Comparison of ENCODE assay signal across 8 cellular contexts in the genomic region with DNA sequence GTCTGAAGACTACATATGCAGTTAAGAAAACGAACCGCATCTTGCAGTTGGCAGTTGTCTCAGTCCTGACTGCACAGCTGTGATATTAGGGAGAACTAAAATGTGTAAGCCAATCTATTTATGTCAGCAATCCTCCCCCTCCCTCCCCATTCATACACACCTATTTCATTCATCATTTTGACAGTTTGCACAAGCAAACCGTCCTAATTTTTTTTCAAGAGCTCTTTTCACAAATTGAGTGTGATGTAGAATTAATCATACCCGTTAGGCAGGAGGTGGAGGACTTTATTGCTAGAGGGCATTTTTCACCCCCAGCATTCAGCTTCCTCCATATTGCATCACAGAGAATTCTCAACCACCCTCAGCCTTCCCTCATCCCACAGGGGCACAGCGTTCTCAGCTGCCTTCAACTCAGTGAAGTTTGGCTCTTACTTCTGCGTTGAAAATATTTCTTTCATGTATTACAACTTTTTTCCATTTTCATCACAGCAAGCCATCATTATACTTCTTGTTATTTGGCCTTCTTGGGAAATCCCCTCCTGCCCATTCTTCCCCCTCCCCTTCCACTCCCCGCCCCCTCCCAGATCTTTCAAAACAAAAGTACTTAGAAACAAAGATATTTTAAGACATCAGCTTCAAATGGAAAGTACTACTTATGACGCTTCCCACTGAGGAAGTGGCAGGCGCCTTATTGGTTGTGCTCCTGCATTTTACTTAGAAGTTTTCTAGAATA. TPM values are rescaled to one million over a fixed set of nuclear protein-coding genes. Genes with fewer than 3 reads are reported as not detected.
DNase-seq lines count a peak whose midpoint lies in the region; ATAC-seq, FAIRE-seq and TF ChIP-seq lines count a peak whose summit lies in the region.

No MANE protein-coding gene starts in this region.

- H3K4me3 ChIP-seq in OCI-LY1 (ENCODE audit: low read depth, low read length, poor library complexity, severe bottlenecking) = peak overlapping the region; percentile 35
- H3K4me3 ChIP-seq in right cardiac atrium (ENCODE audit: low read length) = peak overlapping the region; percentile 6

- peak overlapping the region; percentile 58 for H3K4me2 ChIP-seq in OCI-LY1 (ENCODE audit: low read length)

- peak; percentile 67 for ATAC-seq in GM18861 (IDR thresholded peaks at IDR 0.05; ENCODE audit: unreplicated experiment)
- ATAC-seq in HG02970 (IDR thresholded peaks at IDR 0.05; ENCODE audit: low FRiP score, unreplicated experiment) = peak; percentile 34
- ATAC-seq in right cardiac atrium = peak; percentile 48 to 86

- H3K79me2 ChIP-seq in OCI-LY1 (ENCODE audit: insufficient read depth, low read length) = no peaks in the 10 kb centered on the region

- intact Hi-C loops in activated T-helper 2 cell treated with anti-CD3 and anti-CD28 coated beads, Interferon-gamma antibody, Interleukin-2, Interleukin-4, amounts not matched to agents 10 μg/mL and 5 μg/mL and 100 μg/mL, durations not matched to agents 14 hours and 24 hours and 36 hours (cut with micrococcal nuclease) = loop anchor here (1.0 to 10.0 kb wide), 14 partner anchors 27 to 1367 kb away; a partner anchor contains a TSS
- intact Hi-C loops in right cardiac atrium (cut with DNase I) = no loop called here

- H3K4me1 Mint-ChIP-seq in activated T-helper 2 cell treated with anti-CD3 and anti-CD28 coated beads, Interferon-gamma antibody, Interleukin-2, Interleukin-4, amounts not matched to agents 10 μg/mL and 5 μg/mL and 100 μg/mL, durations not matched to agents 14 hours and 24 hours and 36 hours (ENCODE audit: low read depth) = peaks cover 45% of the 10 kb centered on the region

- 19% methylated on average over 9 of the region's 9 CpGs for WGBS in right cardiac atrium

- H3K27ac ChIP-seq in OCI-LY1 (ENCODE audit: low read depth, low read length, poor library complexity, severe bottlenecking) (peak overlapping the region; percentile 95), right cardiac atrium (ENCODE audit: low read length) (no peak overlapping the region)

- no peak overlapping the region for H2AFZ ChIP-seq in OCI-LY1 (ENCODE audit: low read length)

- no peaks in the 10 kb centered on the region for H3F3A ChIP-seq in OCI-LY1 (ENCODE audit: insufficient read depth, low read length)

- DNase-seq in activated T-helper 2 cell treated with anti-CD3 and anti-CD28 coated beads, Interferon-gamma antibody, Interleukin-2, Interleukin-4, amounts not matched to agents 10 μg/mL and 5 μg/mL and 100 μg/mL, durations not matched to agents 14 hours and 24 hours and 36 hours (ENCODE audit: low spot score) = peak; percentile 40
- DNase-seq in right cardiac atrium = peak in 1 of 3 donors; percentile 22
- peak; percentile 23 to 69 (median 62) for DNase-seq in stimulated activated CD4-positive, alpha-beta T cell treated with anti-CD3 and anti-CD28 coated beads, TNF-alpha, amount 100 ng/mL, for 48 hours (ENCODE audit: low read depth in 3 of 3)
- DNase-seq in ACHN = no peak
- no peak for DNase-seq in frontal cortex (ENCODE audit: low spot score in 2 of 2)

- H3K9me3 ChIP-seq in OCI-LY1 (ENCODE audit: low read length) = no peaks in the 10 kb centered on the region
- no peaks in the 10 kb centered on the region for H3K9me3 ChIP-seq in right cardiac atrium (ENCODE audit: control insufficient read depth, low read length)

- peak overlapping the region; percentile 96 for H3K27ac Mint-ChIP-seq in activated T-helper 2 cell treated with anti-CD3 and anti-CD28 coated beads, Interferon-gamma antibody, Interleukin-2, Interleukin-4, amounts not matched to agents 10 μg/mL and 5 μg/mL and 100 μg/mL, durations not matched to agents 14 hours and 24 hours and 36 hours

- no peaks in the 10 kb centered on the region for H3K27me3 ChIP-seq in OCI-LY1 (ENCODE audit: insufficient read depth, low read length)
- H3K27me3 ChIP-seq in right cardiac atrium (ENCODE audit: control insufficient read depth, insufficient read depth) = no peaks in the 10 kb centered on the region

- in situ Hi-C loops in ACHN (cut with HindIII; ENCODE audit: low pct_ligation_motif_present, low pct_unique_long_range_greater_than_20kb, low sequenced_read_pairs) = no loop called here

- no peaks in the 10 kb centered on the region for H3K9me3 Mint-ChIP-seq in activated T-helper 2 cell treated with anti-CD3 and anti-CD28 coated beads, Interferon-gamma antibody, Interleukin-2, Interleukin-4, amounts not matched to agents 10 μg/mL and 5 μg/mL and 100 μg/mL, durations not matched to agents 14 hours and 24 hours and 36 hours

- peak overlapping the region; percentile 46 for H3K9ac ChIP-seq in OCI-LY1 (ENCODE audit: low read length)

- TF ChIP-seq CTCF in OCI-LY1 (IDR thresholded peaks at IDR 0.05; ENCODE audit: low read length) = no peak

- peak overlapping the region; percentile 61 for H3K4me3 Mint-ChIP-seq in activated T-helper 2 cell treated with anti-CD3 and anti-CD28 coated beads, Interferon-gamma antibody, Interleukin-2, Interleukin-4, amounts not matched to agents 10 μg/mL and 5 μg/mL and 100 μg/mL, durations not matched to agents 14 hours and 24 hours and 36 hours (ENCODE audit: low read depth)

- no peak for FAIRE-seq in frontal cortex (lab: Jason Lieb, UNC)

- no peaks in the 10 kb centered on the region for H3K36me3 ChIP-seq in OCI-LY1 (ENCODE audit: insufficient read depth, low read length)

- H3K9me2 ChIP-seq in OCI-LY1 (ENCODE audit: low read depth, low read length) = no peaks in the 10 kb centered on the region

- H3K4me1 ChIP-seq in OCI-LY1 (ENCODE audit: insufficient read depth, low read length, severe bottlenecking) = peaks cover 76% of the 10 kb centered on the region
- no peaks in the 10 kb centered on the region for H3K4me1 ChIP-seq in right cardiac atrium (ENCODE audit: control insufficient read depth, insufficient read depth, low read length)

- no peaks in the 10 kb centered on the region for H4K20me1 ChIP-seq in OCI-LY1 (ENCODE audit: insufficient read depth, low read length)

- H3K36me3 Mint-ChIP-seq in activated T-helper 2 cell treated with anti-CD3 and anti-CD28 coated beads, Interferon-gamma antibody, Interleukin-2, Interleukin-4, amounts not matched to agents 10 μg/mL and 5 μg/mL and 100 μg/mL, durations not matched to agents 14 hours and 24 hours and 36 hours (ENCODE audit: low read depth) = no peaks in the 10 kb centered on the region

- no peaks in the 10 kb centered on the region for H3K27me3 Mint-ChIP-seq in activated T-helper 2 cell treated with anti-CD3 and anti-CD28 coated beads, Interferon-gamma antibody, Interleukin-2, Interleukin-4, amounts not matched to agents 10 μg/mL and 5 μg/mL and 100 μg/mL, durations not matched to agents 14 hours and 24 hours and 36 hours (ENCODE audit: low read depth)

RNA-seq across cellular contexts. Expression of a gene that starts 37.5 kb away (rescaled TPM):
- not detected in 2 replicates for total RNA-seq in activated T-helper 2 cell treated with anti-CD3 and anti-CD28 coated beads, Interferon-gamma antibody, Interleukin-2, Interleukin-4, amounts not matched to agents 10 μg/mL and 5 μg/mL and 100 μg/mL, durations not matched to agents 14 hours and 24 hours and 36 hours
- not detected for total RNA-seq in right cardiac atrium
- not detected for polyA plus RNA-seq in right cardiac atrium
- total RNA-seq in frontal cortex = not detected

Comparison
In these comparisons a context has a peak if more than half of its experiments do, and no peak if none do; other contexts are left out.
1. DNase-seq: peak in activated T-helper 2 cell treated with anti-CD3 and anti-CD28 coated beads, Interferon-gamma antibody, Interleukin-2, Interleukin-4, amounts not matched to agents 10 μg/mL and 5 μg/mL and 100 μg/mL, durations not matched to agents 14 hours and 24 hours and 36 hours (single experiment) and stimulated activated CD4-positive, alpha-beta T cell treated with anti-CD3 and anti-CD28 coated beads, TNF-alpha, amount 100 ng/mL, for 48 hours (3 of 3); none in ACHN (single experiment) and frontal cortex (0 of 2).
2. Peak in every context shown above with its lines, with median percentiles within 50 percentile points of each other: ATAC-seq.